ENCODE assay signal across 8 cellular contexts in genomic region chr18:35043207-35043606, GRCh38. TPM values are rescaled to one million over a fixed set of nuclear protein-coding genes. Genes with fewer than 3 reads are reported as not detected.
A peak's percentile ranks its signal among the peaks of the same experiment; 100 is the strongest.
DNase-seq lines count a peak whose midpoint lies in the region; ATAC-seq and TF ChIP-seq lines count a peak whose summit lies in the region.

No MANE protein-coding gene starts in this region.

- H3K27me3 Mint-ChIP-seq in CD4-positive, CD25-positive, alpha-beta regulatory T cell: peaks cover 7% of the 10 kb centered on the region
- H3K27me3 Mint-ChIP-seq in neural crest cell (ENCODE audit: low read depth) (no peaks in the 10 kb centered on the region), mesothelial cell of epicardium (ENCODE audit: low read depth) (no peaks in the 10 kb centered on the region)

- H3K4me3 ChIP-seq in CD4-positive, CD25-positive, alpha-beta regulatory T cell (ENCODE audit: low read depth, low read length): peak overlapping the region; percentile 98
- peak overlapping the region; percentile 81 for H3K4me3 ChIP-seq in coronary artery

- no peaks in the 10 kb centered on the region for H3K9me3 ChIP-seq in CD4-positive, CD25-positive, alpha-beta regulatory T cell (ENCODE audit: control insufficient read depth in 2 of 2, low read length in 2 of 2)

- ATAC-seq in CD4-positive, CD25-positive, alpha-beta regulatory T cell (ENCODE audit: low read depth in 2 of 2): no peak
- ATAC-seq in GM18519 (IDR thresholded peaks at IDR 0.05; ENCODE audit: low FRiP score, unreplicated experiment): no peak

- no peaks in the 10 kb centered on the region for H3K36me3 ChIP-seq in CD4-positive, CD25-positive, alpha-beta regulatory T cell (ENCODE audit: control insufficient read depth, insufficient read depth, low read length)

- peaks cover 45 to 70% (median 62%) of the 10 kb centered on the region in 4 donors for H3K4me1 Mint-ChIP-seq in CD4-positive, CD25-positive, alpha-beta regulatory T cell
- H3K4me1 Mint-ChIP-seq in neural crest cell: peaks cover 61% of the 10 kb centered on the region
- peaks cover 28% of the 10 kb centered on the region for H3K4me1 Mint-ChIP-seq in mesothelial cell of epicardium

- peaks cover 58% of the 10 kb centered on the region for H3K4me1 ChIP-seq in CD4-positive, CD25-positive, alpha-beta regulatory T cell (ENCODE audit: control insufficient read depth, insufficient read depth, low read length, poor library complexity, severe bottlenecking)

- peak overlapping the region; percentile 96 to 99 (median 96) for H3K27ac Mint-ChIP-seq in CD4-positive, CD25-positive, alpha-beta regulatory T cell
- H3K27ac Mint-ChIP-seq in neural crest cell (ENCODE audit: unreplicated experiment) (no peak overlapping the region), mesothelial cell of epicardium (no peak overlapping the region)

- DNase-seq in CD4-positive, CD25-positive, alpha-beta regulatory T cell: no peak
- DNase-seq in NAMALWA (ENCODE audit: low spot score): peak; percentile 14
- no peak for DNase-seq in coronary artery (ENCODE audit: low spot score)
- no peak for DNase-seq in neural crest cell (ENCODE audit: low read depth, low spot score)
- DNase-seq in NCI-H1048 (lab: John Stamatoyannopoulos, UW): no peak
- DNase-seq in NCI-H1417 (lab: John Stamatoyannopoulos, UW): no peak
- DNase-seq in mesothelial cell of epicardium (ENCODE audit: low spot score in 2 of 2, unreplicated experiment in 2 of 2): no peak

- no peaks in the 10 kb centered on the region for H3K27me3 ChIP-seq in CD4-positive, CD25-positive, alpha-beta regulatory T cell (ENCODE audit: control insufficient read depth, insufficient read depth, low read length)

- peaks cover 0 to 3% (median 0%) of the 10 kb centered on the region in 7 donors for H3K9me3 Mint-ChIP-seq in CD4-positive, CD25-positive, alpha-beta regulatory T cell
- H3K9me3 Mint-ChIP-seq in neural crest cell (no peaks in the 10 kb centered on the region), mesothelial cell of epicardium (peaks cover 4% of the 10 kb centered on the region)

- TF ChIP-seq CTCF in coronary artery (IDR thresholded peaks at IDR 0.05): no peak
- TF ChIP-seq CTCF in neural crest cell (conservative IDR thresholded peaks at IDR 0.05): no peak
- no peak for TF ChIP-seq CTCF in mesothelial cell of epicardium (IDR thresholded peaks at IDR 0.05; ENCODE audit: unreplicated experiment)

- H3K27ac ChIP-seq in CD4-positive, CD25-positive, alpha-beta regulatory T cell (ENCODE audit: insufficient read depth, low read length, poor library complexity, severe bottlenecking): peak overlapping the region; percentile 91
- peak overlapping the region; percentile 72 to 86 for H3K27ac ChIP-seq in coronary artery

- H3K36me3 Mint-ChIP-seq in CD4-positive, CD25-positive, alpha-beta regulatory T cell: peaks cover 4% of the 10 kb centered on the region
- H3K36me3 Mint-ChIP-seq in neural crest cell (ENCODE audit: low read depth) (peaks cover 3% of the 10 kb centered on the region), mesothelial cell of epicardium (no peaks in the 10 kb centered on the region)

- H3K4me3 Mint-ChIP-seq in CD4-positive, CD25-positive, alpha-beta regulatory T cell: peak overlapping the region; percentile 86 to 98 (median 92)
- peak overlapping the region; percentile 89 for H3K4me3 Mint-ChIP-seq in neural crest cell
- no peak overlapping the region for H3K4me3 Mint-ChIP-seq in mesothelial cell of epicardium

RNA-seq across cellular contexts. Expression of gene MAPRE2, which starts 2.0 kb away (rescaled TPM):
- total RNA-seq in CD4-positive, CD25-positive, alpha-beta regulatory T cell: 82.5 TPM
- 10 to 100 TPM; 62.2 to 74.3 (median 66.6) TPM for polyA plus RNA-seq in CD4-positive, CD25-positive, alpha-beta regulatory T cell
- total RNA-seq in neural crest cell (35.5 and 38.1 TPM in 2 replicates), mesothelial cell of epicardium (15.8 to 19.6 TPM (median 17.1 TPM) in 3 replicates)

Comparison
In these comparisons a context has a peak if more than half of its experiments do, and no peak if none do; other contexts are left out.
1. H3K27ac Mint-ChIP-seq: peak in CD4-positive, CD25-positive, alpha-beta regulatory T cell (3 of 3); none in neural crest cell (single experiment) and mesothelial cell of epicardium (single experiment).